ENCODE assay signal across 22 cellular contexts in genomic region chr12:67331828-67332227, GRCh38.
"Had no signal": no experiment of that assay in that cellular context is flagged by ENCODE, and none has a peak within 500 bp of the region (broad histone marks: within the 10 kb centered on the region; RNA-seq: fewer than 3 reads in every experiment).

No MANE protein-coding gene starts in this region.

- ATAC-seq: foreskin keratinocyte, gastroesophageal sphincter, heart left ventricle, left cardiac atrium, left lung, left ventricle myocardium superior, lower lobe of right lung, mucosa of descending colon had no signal

- H3K4me1 ChIP-seq: esophagus muscularis mucosa, foreskin keratinocyte, gastroesophageal sphincter, heart left ventricle, left lung, lower lobe of right lung had no signal

- FAIRE-seq: colon, endothelial cell of umbilical vein, frontal cortex, islet of Langerhans, keratinocyte had no signal

- H3K27me3 ChIP-seq: dorsolateral prefrontal cortex, esophagus muscularis mucosa, foreskin keratinocyte, gastroesophageal sphincter, heart left ventricle, left lung had no signal

- H3K27ac ChIP-seq: coronary artery, dorsolateral prefrontal cortex, esophagus muscularis mucosa, foreskin keratinocyte, gastroesophageal sphincter, heart left ventricle, left lung, lower lobe of right lung had no signal

- H3K4me3 ChIP-seq: coronary artery, dorsolateral prefrontal cortex, esophagus muscularis mucosa, gastroesophageal sphincter, heart left ventricle, left lung, lower lobe of right lung, mucosa of descending colon had no signal

- H3K36me3 ChIP-seq: esophagus muscularis mucosa, gastroesophageal sphincter, heart left ventricle, left lung, lower lobe of right lung had no signal

- H3K9me3 ChIP-seq: esophagus muscularis mucosa, gastroesophageal sphincter, left lung, lower lobe of right lung, mucosa of descending colon had no signal

- DNase-seq: dermis blood vessel endothelial cell; dorsolateral prefrontal cortex; effector CD4-positive, alpha-beta T cell; effector memory CD4-positive, alpha-beta T cell; foreskin keratinocyte; heart left ventricle; hippocampal formation; left cardiac atrium; left lung; left ventricle myocardium superior; lower lobe of right lung; mesenchymal stem cell; mucosa of descending colon; naive B cell had no signal
